In genomic region chrX:115892056-115892708, GRCh38 we compare ENCODE assay signal across 1 cellular context.
TF ChIP-seq lines count a peak whose summit lies in the region.

No MANE protein-coding gene starts in this region.

TF ChIP-seq in HEK293, 187 proteins besides CTCF, POLR2A, EP300 and RAD21 (continued from another document):
- TF ChIP-seq KLF17 (tag by site-specific recombination; IDR thresholded peaks at IDR 0.05) = peak; percentile 83; the same call in 1 of the 2 replicates
- 0 out of 2 replicates have a peak, but pooled peaks have one; percentile 21 for TF ChIP-seq PRDM10 (tag by site-specific recombination; IDR thresholded peaks at IDR 0.05)
- no peak for TF ChIP-seq KLF16 (tag by site-specific recombination; IDR thresholded peaks at IDR 0.05)
- no peak for TF ChIP-seq YY2 (tag by site-specific recombination; IDR thresholded peaks at IDR 0.05)
